21 cellular contexts compared by ENCODE assay signal in the genomic region with DNA sequence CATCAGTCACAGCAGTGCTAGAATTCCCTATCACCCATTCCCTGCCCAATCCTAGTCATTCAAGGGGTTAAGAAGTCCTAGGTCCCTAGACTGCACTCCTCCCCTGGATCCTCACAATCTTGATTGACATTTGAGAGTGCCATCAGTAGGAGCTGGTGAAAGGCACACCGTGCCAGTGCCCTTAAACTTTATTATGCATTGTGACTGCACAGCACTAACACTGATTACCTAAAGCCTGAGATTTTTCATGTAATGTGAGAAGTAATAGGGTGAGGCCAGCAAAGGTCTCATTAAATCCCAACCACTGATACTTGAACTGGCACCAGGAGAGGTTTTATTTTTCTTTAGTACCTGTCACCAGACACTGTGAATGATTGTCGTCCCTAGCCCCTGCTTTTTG. TPM values are rescaled to one million over a fixed set of nuclear protein-coding genes. Genes with fewer than 3 reads are reported as not detected.
"Had no signal": no experiment of that assay in that cellular context is flagged by ENCODE, and none has a peak within 500 bp of the region (broad histone marks: within the 10 kb centered on the region; RNA-seq: fewer than 3 reads in every experiment).

No MANE protein-coding gene starts in this region.

- FAIRE-seq: endothelial cell of umbilical vein, kidney had no signal

- DNase-seq: activated CD4-positive, alpha-beta T cell treated with anti-CD3 and anti-CD28 coated beads, Interleukin-2, amount 50 U/mL, for 4 hours; activated CD4-positive, CD25-positive, alpha-beta regulatory T cell treated with anti-CD3 and anti-CD28 coated beads, Interleukin-2, amount 50 U/mL, for 72 hours; activated naive CD4-positive, alpha-beta T cell; activated naive CD8-positive, alpha-beta T cell treated with anti-CD3 and anti-CD28 coated beads, Interleukin-2, amount 10 ng/mL, durations not matched to agents 7 days and 5 days; activated T-cell treated with anti-CD3 and anti-CD28 coated beads for 4 hours; effector CD8-positive, alpha-beta T cell; foreskin fibroblast; glutamatergic neuron; hypothalamus; kidney; left ventricle myocardium superior; naive thymus-derived CD8-positive, alpha-beta T cell; nucleus accumbens; posterior cingulate gyrus; stimulated activated CD4-positive, alpha-beta T cell treated with anti-CD3 and anti-CD28 coated beads, Interleukin-15, amount 100 ng/mL, for 24 hours; stimulated activated CD4-positive, alpha-beta T cell treated with anti-CD3 and anti-CD28 coated beads, Interleukin-4, amount 100 ng/mL, for 1 hour; stimulated activated naive B cell treated with anti-CD40 and anti-IgM and Interleukin-4, amounts not matched to agents 10 μg/mL and 1 μg/mL and 100 μg/mL, for 72 hours; thyroid gland had no signal

- H3K27ac ChIP-seq: right atrium auricular region, skin epidermis had no signal

- H3K4me3 ChIP-seq: right atrium auricular region, skin epidermis, thyroid gland had no signal

- ATAC-seq: left ventricle myocardium superior; naive thymus-derived CD8-positive, alpha-beta T cell; stimulated activated naive B cell treated with anti-CD40 and anti-IgM and Interleukin-4, amounts not matched to agents 10 μg/mL and 1 μg/mL and 100 μg/mL, for 72 hours had no signal

- H3K36me3 ChIP-seq: thyroid gland had no signal

- H3K27me3 ChIP-seq: right atrium auricular region, thyroid gland had no signal

- H3K9me3 ChIP-seq: right atrium auricular region, thyroid gland had no signal

RNA-seq across cellular contexts. Expression of gene GXYLT2, which starts 16.3 kb away (rescaled TPM):
- total RNA-seq: activated naive CD8-positive, alpha-beta T cell treated with anti-CD3 and anti-CD28 coated beads, Interleukin-2, amount 10 ng/mL, durations not matched to agents 7 days and 5 days; naive thymus-derived CD8-positive, alpha-beta T cell had no signal
- polyA plus RNA-seq: naive thymus-derived CD8-positive, alpha-beta T cell had no signal
